In the genomic region with DNA sequence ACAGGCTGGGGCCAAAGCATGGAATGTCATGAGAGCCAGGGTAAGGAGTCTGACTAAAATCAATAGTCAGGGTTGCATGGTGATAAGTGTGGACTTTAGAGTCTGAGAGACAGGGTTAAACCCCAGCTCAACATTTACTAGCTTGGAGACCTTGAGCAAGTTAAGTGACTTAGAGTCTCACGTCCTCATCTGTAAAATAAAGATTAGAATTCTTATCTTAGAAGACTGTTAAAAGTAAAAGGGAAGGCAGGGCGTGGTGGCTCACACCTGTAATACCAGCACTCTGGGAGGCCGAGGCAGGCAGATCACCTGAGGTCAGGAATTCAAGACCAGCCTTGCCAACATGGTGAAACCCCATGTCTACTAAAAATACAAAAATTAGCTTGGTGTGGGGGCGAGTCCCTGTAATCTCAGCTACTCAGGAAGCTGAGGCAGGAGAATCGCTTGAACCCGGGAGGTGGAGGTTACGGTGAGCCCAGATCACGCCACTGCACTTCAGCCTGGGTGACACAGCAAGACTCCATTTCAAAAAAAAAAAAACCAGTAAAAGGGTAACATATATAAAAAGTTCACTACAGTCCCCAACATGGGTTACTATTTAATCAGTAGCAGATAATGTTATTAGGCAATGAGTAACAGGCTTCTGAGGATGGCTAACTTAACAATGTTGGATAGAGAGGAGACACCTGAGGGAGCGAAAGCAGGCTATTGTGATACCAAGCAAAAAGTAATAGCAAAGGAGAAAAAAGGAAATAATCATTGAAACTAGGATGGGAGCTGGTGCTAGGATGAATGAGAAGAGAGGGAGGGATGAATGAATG, we compare ENCODE assay signal across 21 cellular contexts. TPM values are rescaled to one million over a fixed set of nuclear protein-coding genes. Genes with fewer than 3 reads are reported as not detected.
DNase-seq lines count a peak whose midpoint lies in the region; ATAC-seq, FAIRE-seq and TF ChIP-seq lines count a peak whose summit lies in the region.
"Had no signal": no experiment of that assay in that cellular context is flagged by ENCODE, and none has a peak within 500 bp of the region (broad histone marks: within the 10 kb centered on the region; RNA-seq: fewer than 3 reads in every experiment).

No MANE protein-coding gene starts in this region.

- intact Hi-C loops in pancreas (cut with DNase I), result no loop called here
- intact Hi-C loops in Right ventricle myocardium superior (cut with DNase I), result no loop called here
- intact Hi-C loops in A673 (cut with micrococcal nuclease; ENCODE audit: unreplicated experiment), result no loop called here

- POLR2A ChIA-PET in A673 (lab: Charles Lee; ENCODE audit: low non-redundant PET), result no interaction called here

- CTCF ChIA-PET in A673 (lab: Charles Lee), result no interaction called here

- TF ChIP-seq POLR2A in Peyer's patch (IDR thresholded peaks at IDR 0.05), result no peak

- TF ChIP-seq CTCF in Peyer's patch (IDR thresholded peaks at IDR 0.05), result no peak
- no peak for TF ChIP-seq CTCF in pancreas (IDR thresholded peaks at IDR 0.05)
- no peak for TF ChIP-seq CTCF in GM13976 (IDR thresholded peaks at IDR 0.05; ENCODE audit: borderline replicate concordance, control extremely low read depth, extremely low read depth, insufficient read depth, missing control alignments)
- no peak for TF ChIP-seq CTCF in A673 (conservative IDR thresholded peaks at IDR 0.05; ENCODE audit: low read depth, low read length)

- ATAC-seq in pancreas (peak; percentile 30 to 74 (median 36)), Right ventricle myocardium superior (ENCODE audit: poor library complexity) (no peak)
- ATAC-seq: Panc1 had no signal

- H3K9me3 ChIP-seq in Peyer's patch, result no peaks in the 10 kb centered on the region
- no peaks in the 10 kb centered on the region for H3K9me3 ChIP-seq in pancreas
- H3K9me3 ChIP-seq in A673 (ENCODE audit: low read depth, low read length, poor library complexity, severe bottlenecking), result no peaks in the 10 kb centered on the region
- H3K9me3 ChIP-seq: BE2C had no signal

- peaks cover 0 to 49% (median 0%) of the 10 kb centered on the region in 3 donors for H3K36me3 ChIP-seq in Peyer's patch
- peaks cover 0 to 15% (median 0%) of the 10 kb centered on the region in 3 donors for H3K36me3 ChIP-seq in pancreas
- peaks cover 7% of the 10 kb centered on the region for H3K36me3 ChIP-seq in A673 (ENCODE audit: insufficient read depth, low read length, poor library complexity, severe bottlenecking)

- DNase-seq in ACHN, result peak; percentile 55
- peak in 2 of 3 donors; percentile 59 to 65 for DNase-seq in Peyer's patch
- peak; percentile 15 for DNase-seq in left kidney (ENCODE audit: low read depth, low spot score)
- DNase-seq in pancreas, result no peak
- DNase-seq in GM13976 (ENCODE audit: low spot score), result no peak
- no peak for DNase-seq in Right ventricle myocardium superior
- no peak for DNase-seq in anterior cingulate cortex (lab: John Stamatoyannopoulos, UW)
- no peak for DNase-seq in A673 (ENCODE audit: low spot score)
- DNase-seq: BE2C; CD4-positive, alpha-beta memory T cell; DMS 273 treated with DMSO at 0.1 percent for 48 hours; GOT3; KG1; NCI-H1092; NCI-H1694 treated with DMSO at 0.1 percent for 48 hours; NCI-H446; NCI-H774; SHP77 treated with DMSO at 0.1 percent for 48 hours had no signal

- BruUV-seq in A673 (replicated peaks; lab: Mats Ljungman, UMichigan), result no TSS peak

- H3K4me1 ChIP-seq in Peyer's patch, result peaks cover 0 to 7% (median 0%) of the 10 kb centered on the region in 4 donors
- H3K4me1 ChIP-seq in pancreas, result peaks cover 0 to 10% (median 10%) of the 10 kb centered on the region in 3 donors
- H3K4me1 ChIP-seq in A673 (ENCODE audit: insufficient read depth, low read length, poor library complexity, severe bottlenecking), result no peaks in the 10 kb centered on the region
- H3K4me1 ChIP-seq: BE2C had no signal

- WGBS in pancreas, 2 donors, result 75 to 78% methylated on average over 9 of the region's 9 CpGs

- H3K27ac ChIP-seq in Peyer's patch, result peak overlapping the region in 2 of 4 donors; percentile 71 to 73
- H3K27ac ChIP-seq in pancreas, result no peak overlapping the region
- H3K27ac ChIP-seq in A673 (ENCODE audit: low read depth, low read length, poor library complexity, severe bottlenecking), result no peak overlapping the region

- H3K4me3 ChIP-seq in Peyer's patch, result no peak overlapping the region
- H3K4me3 ChIP-seq in pancreas, result no peak overlapping the region
- H3K4me3 ChIP-seq in A673 (ENCODE audit: low read depth, low read length, poor library complexity, severe bottlenecking), result no peak overlapping the region

- FAIRE-seq in pancreas (lab: Jason Lieb, UNC), result no peak
- FAIRE-seq: A204.1, HTR-8/SVneo had no signal

- in situ Hi-C loops in ACHN (cut with HindIII; ENCODE audit: low pct_ligation_motif_present, low pct_unique_long_range_greater_than_20kb, low sequenced_read_pairs), result no loop called here
- in situ Hi-C loops in GM13976 (cut with MboI; ENCODE audit: low sequenced_read_pairs, unreplicated experiment), result no loop called here

- no peaks in the 10 kb centered on the region for H3K27me3 ChIP-seq in Peyer's patch
- no peaks in the 10 kb centered on the region for H3K27me3 ChIP-seq in pancreas
- H3K27me3 ChIP-seq in A673 (replicated peaks; ENCODE audit: insufficient read depth, low read depth, low read length, poor library complexity), result no peaks in the 10 kb centered on the region
- H3K27me3 ChIP-seq: BE2C had no signal

RNA-seq across cellular contexts. Expression of gene TMCO1, which starts 20.8 kb away (rescaled TPM):
- 100 to 1,000 TPM in 1 of 4 donors, 10 to 100 TPM in 3; 29.7 to 183 (median 72.9) TPM for total RNA-seq in Peyer's patch
- 10 to 100 TPM; 28.0 to 53.5 (median 43.4) TPM for total RNA-seq in pancreas
- polyA plus RNA-seq in pancreas, result 10 to 100 TPM; 24.3 to 52.1 TPM
- total RNA-seq in Right ventricle myocardium superior, result 40.9 TPM
- 95.7 and 116 TPM in 2 replicates for total RNA-seq in A673 (2021)

RNA-seq across cellular contexts. Expression of gene ALDH9A1, which starts 49.5 kb away (rescaled TPM):
- total RNA-seq in Peyer's patch (100 to 1,000 TPM in 1 of 4 donors, 10 to 100 TPM in 3; 54.5 to 104 (median 74.0) TPM), pancreas (10 to 100 TPM; 21.4 to 28.5 (median 23.1) TPM), Right ventricle myocardium superior (54.7 TPM), A673 (2021) (81.7 and 83.0 TPM in 2 replicates)
- polyA plus RNA-seq in pancreas, result 10 to 100 TPM; 13.1 to 37.6 TPM

Comparison
In these comparisons a context has a peak if more than half of its experiments do, and no peak if none do; other contexts are left out.
1. DNase-seq: peak in ACHN (single experiment), Peyer's patch (2 of 3) and left kidney (single experiment); none in pancreas (0 of 6), GM13976 (single experiment), Right ventricle myocardium superior (single experiment), anterior cingulate cortex (0 of 58) and A673 (single experiment).